14 cellular contexts compared by ENCODE assay signal in the genomic region with DNA sequence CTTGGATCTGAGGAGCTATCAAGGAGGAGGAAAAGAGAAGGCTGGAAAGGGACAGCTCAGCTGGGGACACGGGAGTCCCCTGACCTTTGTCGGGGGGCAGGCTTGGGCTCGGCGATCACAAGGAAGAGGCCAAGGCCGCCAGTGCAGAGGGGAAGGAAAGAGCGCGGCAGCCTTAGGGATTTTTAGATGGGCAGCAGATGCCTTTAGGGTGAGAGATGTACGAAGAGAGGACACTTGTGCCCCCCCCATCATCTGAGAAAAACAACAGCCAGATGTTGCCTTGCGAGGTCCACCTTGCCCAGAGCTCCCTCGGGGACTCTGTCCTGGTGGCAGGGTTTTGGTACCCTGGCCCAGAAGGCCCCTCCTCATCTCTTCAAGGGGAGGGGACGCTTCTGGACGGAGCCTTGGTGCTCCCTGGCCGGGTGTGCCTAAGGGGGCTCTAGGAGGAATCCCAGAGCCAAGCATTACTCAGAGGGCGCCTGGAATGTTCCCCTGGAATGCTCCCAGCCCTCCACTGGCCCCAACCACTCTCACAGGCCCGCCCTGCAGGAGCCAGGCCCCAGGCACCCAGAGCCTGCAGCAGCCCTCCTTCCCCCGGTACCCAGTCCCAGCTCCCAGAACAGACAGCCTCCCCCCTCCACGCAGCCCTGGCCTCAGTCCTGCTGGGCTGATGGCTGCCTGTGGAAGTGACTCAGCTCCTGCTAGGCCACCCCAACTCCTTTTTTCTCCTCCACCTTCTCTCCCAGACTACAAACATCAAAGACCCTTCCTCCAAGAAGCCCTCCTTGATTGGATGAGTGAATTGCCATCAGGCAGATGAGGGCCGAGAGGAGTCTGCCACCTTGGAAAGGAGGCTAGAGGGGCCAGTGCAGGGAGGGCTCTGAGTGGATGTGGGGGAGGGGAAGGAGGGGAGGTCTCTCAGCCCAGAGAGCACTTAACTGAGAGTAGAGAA. TPM values are rescaled to one million over a fixed set of nuclear protein-coding genes. Genes with fewer than 3 reads are reported as not detected.
DNase-seq lines count a peak whose midpoint lies in the region; ATAC-seq and TF ChIP-seq lines count a peak whose summit lies in the region.
"Had no signal": no experiment of that assay in that cellular context is flagged by ENCODE, and none has a peak within 500 bp of the region (broad histone marks: within the 10 kb centered on the region; RNA-seq: fewer than 3 reads in every experiment).

No MANE protein-coding gene starts in this region.

- peak overlapping the region; percentile 3 for H2BK120ac ChIP-seq in trophoblast cell (ENCODE audit: insufficient read depth, low read length, poor library complexity)

- H3K9ac ChIP-seq in trophoblast cell (ENCODE audit: low read length): no peak overlapping the region

- no peak overlapping the region for H3K23ac ChIP-seq in trophoblast cell (ENCODE audit: low read length)

- H3K27me3 ChIP-seq in gastroesophageal sphincter (peaks cover 11% of the 10 kb centered on the region), trophoblast cell (ENCODE audit: insufficient read depth, low read length) (peaks cover 2% of the 10 kb centered on the region), HAP-1 (ENCODE audit: low read depth) (peaks cover 12% of the 10 kb centered on the region)

- in situ Hi-C loops in HAP-1 (cut with MboI; ENCODE audit: low sequenced_read_pairs): loop anchor here (5.0 kb wide), 1 partner anchor 32 kb away; the partner anchor contains the start of gene SIGLEC1

- H3K4me3 ChIP-seq in gastroesophageal sphincter (peak overlapping the region; percentile 60 to 69), trophoblast cell (ENCODE audit: low read depth, low read length) (peak overlapping the region; percentile 56), HAP-1 (no peak overlapping the region)

- no peak overlapping the region for H2AFZ ChIP-seq in trophoblast cell (ENCODE audit: insufficient read depth, low read length, poor library complexity)

- H3K4ac ChIP-seq in trophoblast cell (ENCODE audit: low read depth, low read length): peak overlapping the region; percentile 6

- H3K18ac ChIP-seq in trophoblast cell (ENCODE audit: low read length): no peak overlapping the region

- no peak overlapping the region for H2AK5ac ChIP-seq in trophoblast cell (ENCODE audit: low read length)

- peak overlapping the region; percentile 79 for H3K4me2 ChIP-seq in trophoblast cell (ENCODE audit: low read length)

- H2BK12ac ChIP-seq in trophoblast cell (ENCODE audit: low read length): peak overlapping the region; percentile 25

- no peak overlapping the region for H4K12ac ChIP-seq in trophoblast cell (ENCODE audit: low read depth, low read length)

- H4K91ac ChIP-seq in trophoblast cell (ENCODE audit: low read depth, low read length): peak overlapping the region; percentile 61

- peaks cover 0 to 68% (median 34%) of the 10 kb centered on the region in 3 donors for H3K4me1 ChIP-seq in gastroesophageal sphincter
- peaks cover 29 to 34% of the 10 kb centered on the region in 2 experiments for H3K4me1 ChIP-seq in trophoblast cell (ENCODE audit: control insufficient read depth in 1 of 2, insufficient read depth in 2 of 2, low read length in 2 of 2)
- peaks cover 13% of the 10 kb centered on the region for H3K4me1 ChIP-seq in HAP-1

- H3K4me1 Mint-ChIP-seq in activated naive CD4-positive, alpha-beta T cell treated with anti-CD3 and anti-CD28 coated beads for 36 hours (ENCODE audit: low read depth): no peaks in the 10 kb centered on the region

- peak in 1 of 2 donors; percentile 17 for TF ChIP-seq POLR2A in gastroesophageal sphincter (IDR thresholded peaks at IDR 0.05)

- peak overlapping the region; percentile 10 for H3K14ac ChIP-seq in trophoblast cell (ENCODE audit: low read length)

- peak overlapping the region; percentile 20 for H4K8ac ChIP-seq in trophoblast cell (ENCODE audit: low read depth, low read length)

- intact Hi-C loops in activated naive CD4-positive, alpha-beta T cell treated with anti-CD3 and anti-CD28 coated beads for 36 hours (cut with micrococcal nuclease): loop anchor here (1.0 to 10.0 kb wide), 2 partner anchors 8 to 115 kb away; no protein-coding TSS in a partner anchor

- H2BK5ac ChIP-seq in trophoblast cell (ENCODE audit: low read depth, low read length, poor library complexity): no peak overlapping the region

- H3K27me3 Mint-ChIP-seq in activated naive CD4-positive, alpha-beta T cell treated with anti-CD3 and anti-CD28 coated beads for 36 hours (ENCODE audit: low read depth): peaks cover 49% of the 10 kb centered on the region

- H3K79me1 ChIP-seq in trophoblast cell (ENCODE audit: low read length): peaks cover 8% of the 10 kb centered on the region

- H3K27ac ChIP-seq in gastroesophageal sphincter (peak overlapping the region; percentile 73 to 96 (median 89)), trophoblast cell (ENCODE audit: low read depth, low read length) (peak overlapping the region; percentile 73)
- H3K27ac ChIP-seq: C4-2B had no signal

- DNase-seq in AG09319 (ENCODE audit: extremely low read depth, low read depth) (peak; percentile 81), T1000 (lab: John Stamatoyannopoulos, UW) (peak; percentile 42), trophoblast cell (no peak), HAP-1 (ENCODE audit: low spot score in 2 of 2) (no peak)
- DNase-seq in activated naive CD4-positive, alpha-beta T cell treated with anti-CD3 and anti-CD28 coated beads for 36 hours: no peak
- DNase-seq: activated CD4-positive, CD25-positive, alpha-beta regulatory T cell treated with anti-CD3 and anti-CD28 coated beads, Interleukin-2, amount 50 U/mL, for 72 hours; activated naive CD8-positive, alpha-beta T cell treated with anti-CD3 and anti-CD28 coated beads for 36 hours; Kasumi-1; retina had no signal

- no peak for TF ChIP-seq EP300 in gastroesophageal sphincter (IDR thresholded peaks at IDR 0.05)

- no peak overlapping the region for H3K4me3 Mint-ChIP-seq in activated naive CD4-positive, alpha-beta T cell treated with anti-CD3 and anti-CD28 coated beads for 36 hours
- H3K4me3 Mint-ChIP-seq: activated naive CD8-positive, alpha-beta T cell treated with anti-CD3 and anti-CD28 coated beads for 36 hours had no signal

- no peaks in the 10 kb centered on the region for H3K36me3 Mint-ChIP-seq in activated naive CD4-positive, alpha-beta T cell treated with anti-CD3 and anti-CD28 coated beads for 36 hours (ENCODE audit: low read depth)
- H3K36me3 Mint-ChIP-seq: activated naive CD8-positive, alpha-beta T cell treated with anti-CD3 and anti-CD28 coated beads for 36 hours had no signal

- WGBS in gastroesophageal sphincter (ENCODE audit: low coverage in 1 of 2), 2 donors: 40 to 43% methylated on average over 7 of the region's 18 CpGs
- WGBS in trophoblast cell (ENCODE audit: extremely low coverage, insufficient coverage, insufficient read length): no CpG with 5 or more reads among the region's 18 CpGs

- peaks cover 1% of the 10 kb centered on the region for H3K79me2 ChIP-seq in trophoblast cell (ENCODE audit: control insufficient read depth, insufficient read depth, low read length, poor library complexity)

- H3K9me3 ChIP-seq in gastroesophageal sphincter: no peaks in the 10 kb centered on the region
- H3K9me3 ChIP-seq in trophoblast cell (ENCODE audit: insufficient read depth, low read depth, low read length): no peaks in the 10 kb centered on the region
- no peaks in the 10 kb centered on the region for H3K9me3 ChIP-seq in HAP-1

- CTCF ChIA-PET in activated naive CD4-positive, alpha-beta T cell treated with anti-CD3 and anti-CD28 coated beads for 36 hours (lab: Charles Lee): interaction anchor here (0.9 to 1.0 kb wide), 2 partner anchors 16 to 31 kb away, joined by 3 read pairs; no protein-coding TSS in a partner anchor

- ATAC-seq in gastroesophageal sphincter (peak; percentile 78), HG02610 (IDR thresholded peaks at IDR 0.05; ENCODE audit: unreplicated experiment) (no peak), HG03095 (IDR thresholded peaks at IDR 0.05; ENCODE audit: unreplicated experiment) (no peak)

- H3K27ac Mint-ChIP-seq in activated naive CD4-positive, alpha-beta T cell treated with anti-CD3 and anti-CD28 coated beads for 36 hours: no peak overlapping the region
- H3K27ac Mint-ChIP-seq: activated naive CD8-positive, alpha-beta T cell treated with anti-CD3 and anti-CD28 coated beads for 36 hours had no signal

- H3K9me3 Mint-ChIP-seq in activated naive CD4-positive, alpha-beta T cell treated with anti-CD3 and anti-CD28 coated beads for 36 hours: no peaks in the 10 kb centered on the region
- H3K9me3 Mint-ChIP-seq: activated naive CD8-positive, alpha-beta T cell treated with anti-CD3 and anti-CD28 coated beads for 36 hours had no signal

- H3K36me3 ChIP-seq in gastroesophageal sphincter (peaks cover 0 to 7% of the 10 kb centered on the region in 2 donors), trophoblast cell (ENCODE audit: control insufficient read depth in 1 of 2, insufficient read depth in 2 of 2, low read length in 2 of 2) (no peaks in the 10 kb centered on the region), HAP-1 (replicated peaks) (no peaks in the 10 kb centered on the region)

- TF ChIP-seq CTCF in AG09319 (IDR thresholded peaks at IDR 0.05; ENCODE audit: low read depth, low read length): no peak
- no peak for TF ChIP-seq CTCF in gastroesophageal sphincter (IDR thresholded peaks at IDR 0.05)

RNA-seq across cellular contexts. Expression of gene ADAM33, which starts 1.8 kb away (rescaled TPM):
- total RNA-seq in gastroesophageal sphincter: 100 to 1,000 TPM in 1 of 4 donors, 10 to 100 TPM in 3; 15.9 to 105 (median 70.1) TPM
- polyA plus RNA-seq in trophoblast cell (2013): 10.1 and 10.4 TPM in 2 replicates
- total RNA-seq in activated naive CD4-positive, alpha-beta T cell treated with anti-CD3 and anti-CD28 coated beads for 36 hours: not detected
- total RNA-seq: activated naive CD8-positive, alpha-beta T cell treated with anti-CD3 and anti-CD28 coated beads for 36 hours had no signal

RNA-seq across cellular contexts. Expression of gene GFRA4, which starts 16.8 kb away (rescaled TPM):
- total RNA-seq in gastroesophageal sphincter: not detected
- polyA plus RNA-seq in trophoblast cell (2013): not detected in 2 replicates
- not detected for total RNA-seq in activated naive CD4-positive, alpha-beta T cell treated with anti-CD3 and anti-CD28 coated beads for 36 hours
- total RNA-seq: activated naive CD8-positive, alpha-beta T cell treated with anti-CD3 and anti-CD28 coated beads for 36 hours; temporal lobe had no signal

RNA-seq across cellular contexts. Expression of gene SIGLEC1, which starts 32.4 kb away (rescaled TPM):
- total RNA-seq in gastroesophageal sphincter: 10 to 100 TPM; 10.1 to 17.2 (median 11.9) TPM
- polyA plus RNA-seq in trophoblast cell (2013): 0.01 TPM in 2 replicates
- total RNA-seq in activated naive CD4-positive, alpha-beta T cell treated with anti-CD3 and anti-CD28 coated beads for 36 hours: under 1 TPM in 1 of 2 experiments, not detected in 1; 0.02 TPM
- total RNA-seq: activated naive CD8-positive, alpha-beta T cell treated with anti-CD3 and anti-CD28 coated beads for 36 hours had no signal

RNA-seq across cellular contexts. Expression of gene HSPA12B, which starts 52.5 kb away (rescaled TPM):
- 10 to 100 TPM in 2 of 4 donors, 1 to 10 TPM in 2; 9.6 to 19.3 (median 14.4) TPM for total RNA-seq in gastroesophageal sphincter
- polyA plus RNA-seq in trophoblast cell (2013): 0.01 and 0.03 TPM in 2 replicates
- total RNA-seq in activated naive CD4-positive, alpha-beta T cell treated with anti-CD3 and anti-CD28 coated beads for 36 hours: not detected
- total RNA-seq: activated naive CD8-positive, alpha-beta T cell treated with anti-CD3 and anti-CD28 coated beads for 36 hours had no signal

Comparison
In these comparisons a context has a peak if more than half of its experiments do, and no peak if none do; other contexts are left out.
1. DNase-seq: peak in AG09319 (single experiment) and T1000 (single experiment); none in trophoblast cell (0 of 2), activated naive CD4-positive, alpha-beta T cell treated with anti-CD3 and anti-CD28 coated beads for 36 hours (single experiment) and HAP-1 (0 of 2).
2. RNA of gene ADAM33, which starts 1.8 kb away (total RNA-seq): 15.9 to 105 TPM in gastroesophageal sphincter; not detected in activated naive CD4-positive, alpha-beta T cell treated with anti-CD3 and anti-CD28 coated beads for 36 hours; every median in the first group is over 10 times any median in the second.
3. RNA of gene SIGLEC1, which starts 32.4 kb away (total RNA-seq): 10.1 to 17.2 TPM in gastroesophageal sphincter; 0.02 TPM in activated naive CD4-positive, alpha-beta T cell treated with anti-CD3 and anti-CD28 coated beads for 36 hours; every median in the first group is over 10 times any median in the second.